8 cellular contexts compared by ENCODE assay signal in genomic region chr7:117731455-117731854, GRCh38.
DNase-seq lines count a peak whose midpoint lies in the region; ATAC-seq, FAIRE-seq and TF ChIP-seq lines count a peak whose summit lies in the region.
"Had no signal": no experiment of that assay in that cellular context is flagged by ENCODE, and none has a peak within 500 bp of the region (broad histone marks: within the 10 kb centered on the region; RNA-seq: fewer than 3 reads in every experiment).

No MANE protein-coding gene starts in this region.

- no peaks in the 10 kb centered on the region for H3K4me1 ChIP-seq in IMR-90 (ENCODE audit: control insufficient read depth, insufficient read depth, low read length)
- H3K4me1 ChIP-seq in mucosa of descending colon (ENCODE audit: low read depth) = no peaks in the 10 kb centered on the region
- H3K4me1 ChIP-seq: stomach had no signal

- no peak for FAIRE-seq in RCC 7860 (lab: Jason Lieb, UNC)

- no peaks in the 10 kb centered on the region for H3K27me3 ChIP-seq in IMR-90 (ENCODE audit: control insufficient read depth, insufficient read depth, low read length)
- H3K27me3 ChIP-seq: stomach had no signal

- H3K9me1 ChIP-seq in IMR-90 (ENCODE audit: insufficient read depth, low read length) = no peaks in the 10 kb centered on the region

- H2BK20ac ChIP-seq in IMR-90 (ENCODE audit: low read depth, low read length) = no peak overlapping the region

- peak; percentile 96 for ATAC-seq in GM18907 (IDR thresholded peaks at IDR 0.05; ENCODE audit: unreplicated experiment)
- ATAC-seq in GM21737 (IDR thresholded peaks at IDR 0.05; ENCODE audit: unreplicated experiment) = peak; percentile 94
- ATAC-seq in IMR-90 (ENCODE audit: low read depth) = no peak
- peak; percentile 49 for ATAC-seq in mucosa of descending colon

- no peak overlapping the region for H4K5ac ChIP-seq in IMR-90 (ENCODE audit: low read depth, low read length)

- WGBS in IMR-90 (ENCODE audit: extremely low coverage in 2 of 2, insufficient read length in 1 of 2), 2 experiments = 87% methylated on average over 3 of the region's 6 CpGs; no CpG with 5 or more reads in 1 of the 2 experiments

- H3K27ac ChIP-seq in IMR-90 (ENCODE audit: insufficient read depth, low read length) = no peak overlapping the region
- H3K27ac ChIP-seq: stomach had no signal

- H4K8ac ChIP-seq in IMR-90 (ENCODE audit: low read depth in 2 of 2, low read length in 2 of 2) = no peak overlapping the region

- TF ChIP-seq POLR2A in IMR-90 (IDR thresholded peaks at IDR 0.05; ENCODE audit: low read depth, low read length) = no peak

- TF ChIP-seq CTCF in IMR-90 (conservative IDR thresholded peaks at IDR 0.05; ENCODE audit: low read depth, low read length) (no peak), mucosa of descending colon (IDR thresholded peaks at IDR 0.05) (no peak)

- no peaks in the 10 kb centered on the region for H4K20me1 ChIP-seq in IMR-90 (ENCODE audit: insufficient read depth, low read length)

- H3K14ac ChIP-seq in IMR-90 (replicated peaks; ENCODE audit: low read depth, low read length) = 0 out of 2 replicates have a peak overlapping the region, but pooled peaks have one; percentile 58

- dilution Hi-C loops in IMR-90 (cut with HindIII; ENCODE audit: low sequenced_read_pairs, unreplicated experiment) = no loop called here

- no peaks in the 10 kb centered on the region for H3K79me1 ChIP-seq in IMR-90 (ENCODE audit: low read depth in 1 of 2, low read length in 2 of 2)

- H3K4me3 ChIP-seq in IMR-90 (ENCODE audit: insufficient read depth, low read depth, low read length) = no peak overlapping the region
- no peak overlapping the region for H3K4me3 ChIP-seq in mucosa of descending colon
- H3K4me3 ChIP-seq: stomach had no signal

- no peak overlapping the region for H3K18ac ChIP-seq in IMR-90 (ENCODE audit: low read depth, low read length)

- H2AK5ac ChIP-seq in IMR-90 (ENCODE audit: low read depth, low read length) = no peak overlapping the region

- no peaks in the 10 kb centered on the region for H3K9me3 ChIP-seq in IMR-90 (ENCODE audit: control insufficient read depth, insufficient read depth, low read length)
- no peaks in the 10 kb centered on the region for H3K9me3 ChIP-seq in mucosa of descending colon
- H3K9me3 ChIP-seq: stomach had no signal

- no peak overlapping the region for H2BK15ac ChIP-seq in IMR-90 (ENCODE audit: low read depth, low read length)

- no TSS peak for BruUV-seq in IMR-90 (replicated peaks; lab: Mats Ljungman, UMichigan)

- POLR2A ChIA-PET in IMR-90 (lab: Charles Lee; ENCODE audit: unreplicated experiment) = no interaction called here

- CTCF ChIA-PET in IMR-90 (lab: Yijun Ruan, JAX) = interaction anchor here (1.6 kb wide), 1 partner anchor 15 kb away, joined by 5 read pairs; no protein-coding TSS in a partner anchor

- intact Hi-C loops in IMR-90 (cut with micrococcal nuclease) = no loop called here
- intact Hi-C loops in mucosa of descending colon (cut with DNase I, micrococcal nuclease) = no loop called here

- in situ Hi-C loops in IMR-90 (cut with MboI; ENCODE audit: low sequenced_read_pairs) = no loop called here

- H4K91ac ChIP-seq in IMR-90 (ENCODE audit: insufficient read depth, low read depth, low read length) = no peak overlapping the region

- no peak overlapping the region for H2BK5ac ChIP-seq in IMR-90 (ENCODE audit: low read depth, low read length, poor library complexity, severe bottlenecking)

- H3K23ac ChIP-seq in IMR-90 (ENCODE audit: low read depth, low read length) = no peak overlapping the region

- no peak overlapping the region for H3K4ac ChIP-seq in IMR-90 (ENCODE audit: low read depth, low read length)

- H2AK9ac ChIP-seq in IMR-90 (replicated peaks; ENCODE audit: low read depth, low read length, poor library complexity) = no peak overlapping the region

- no peak overlapping the region for H3K56ac ChIP-seq in IMR-90 (ENCODE audit: extremely low read depth, insufficient read depth, low read length)

- no peak for TF ChIP-seq RAD21 in IMR-90 (IDR thresholded peaks at IDR 0.05; ENCODE audit: low read length)

- H3K4me2 ChIP-seq in IMR-90 (ENCODE audit: low read depth, low read length) = no peak overlapping the region

- peaks cover 8% of the 10 kb centered on the region; the same call in 1 of the 2 replicates for H3K36me3 ChIP-seq in IMR-90 (ENCODE audit: control insufficient read depth, insufficient read depth, low read length)
- no peaks in the 10 kb centered on the region for H3K36me3 ChIP-seq in mucosa of descending colon (ENCODE audit: low read depth)

- H3K9ac ChIP-seq in IMR-90 (ENCODE audit: low read depth, low read length) = no peak overlapping the region

- DNase-seq in IMR-90 (peak; percentile 22), mucosa of descending colon (no peak), H4 (ENCODE audit: low spot score) (no peak), globus pallidus (ENCODE audit: low spot score) (no peak), RCC 7860 (ENCODE audit: low spot score) (no peak)
- DNase-seq: stomach had no signal

- no peak overlapping the region for H2BK120ac ChIP-seq in IMR-90 (ENCODE audit: low read depth, low read length)

- no peak overlapping the region for H2AFZ ChIP-seq in IMR-90 (replicated peaks; ENCODE audit: low read length, poor library complexity)

TF ChIP-seq in IMR-90, 13 proteins besides CTCF, POLR2A, EP300 and RAD21:
- TF ChIP-seq RCOR1 (IDR thresholded peaks at IDR 0.05; ENCODE audit: insufficient replicate concordance, low read length) (no peak), MAFK (IDR thresholded peaks at IDR 0.05; ENCODE audit: low read depth, low read length) (no peak)
